8 cellular contexts compared by ENCODE assay signal in genomic region chr3:130111185-130111864, GRCh38. TPM values are rescaled to one million over a fixed set of nuclear protein-coding genes. Genes with fewer than 3 reads are reported as not detected.
DNase-seq lines count a peak whose midpoint lies in the region; ATAC-seq and TF ChIP-seq lines count a peak whose summit lies in the region.

No MANE protein-coding gene starts in this region.

- H3K9ac ChIP-seq in liver (ENCODE audit: low read depth in 1 of 2, low read length in 2 of 2) = peak overlapping the region in 1 of 2 donors; percentile 27

- H3K27ac ChIP-seq in C4-2B (peak overlapping the region; percentile 54), liver (ENCODE audit: low read depth in 1 of 2, low read length in 2 of 2) (peak overlapping the region; percentile 57 to 66)

- DNase-seq in NCI-H748 (lab: John Stamatoyannopoulos, UW; ENCODE audit: unreplicated experiment) = peak; percentile 98
- DNase-seq in activated CD4-positive, alpha-beta T cell treated with anti-CD3 and anti-CD28 coated beads, Interleukin-2, amount 50 U/mL, for 4 hours = peak; percentile 99
- DNase-seq in dermis blood vessel endothelial cell = peak; percentile 99
- peak; percentile 99 for DNase-seq in stimulated activated CD4-positive, alpha-beta T cell treated with anti-CD3 and anti-CD28 coated beads, Interleukin-4, amount 100 ng/mL, for 1 hour

- under 1% methylated on average over 54 of the region's 54 CpGs for WGBS in liver

- TF ChIP-seq CTCF in C4-2B (conservative IDR thresholded peaks at IDR 0.05) (no peak), liver (IDR thresholded peaks at IDR 0.05; ENCODE audit: low read depth, low read length, missing input control) (no peak)

- no peak for TF ChIP-seq RAD21 in liver (IDR thresholded peaks at IDR 0.05)

- no peaks in the 10 kb centered on the region for H3K9me3 ChIP-seq in liver (ENCODE audit: control insufficient read depth in 4 of 4, low read length in 3 of 4)

- H3K27me3 ChIP-seq in liver (ENCODE audit: control insufficient read depth in 4 of 4, insufficient read depth in 4 of 4, low read length in 3 of 4) = no peaks in the 10 kb centered on the region

- H3K36me3 ChIP-seq in liver (ENCODE audit: control insufficient read depth in 4 of 4, insufficient read depth in 3 of 4, low read depth in 1 of 4, low read length in 3 of 4) = no peaks in the 10 kb centered on the region

- peaks cover 2 to 9% (median 4%) of the 10 kb centered on the region in 4 donors for H3K4me1 ChIP-seq in liver (ENCODE audit: control insufficient read depth in 4 of 4, insufficient read depth in 4 of 4, low read length in 3 of 4)

- peak overlapping the region; percentile 81 to 83 (median 83) for H3K4me3 ChIP-seq in liver (ENCODE audit: low read depth in 1 of 3, low read length in 3 of 3)

- peak; percentile 100 for ATAC-seq in GM19395 (IDR thresholded peaks at IDR 0.05; ENCODE audit: unreplicated experiment)
- peak; percentile 70 for ATAC-seq in HG03558 (IDR thresholded peaks at IDR 0.05; ENCODE audit: extremely low read depth, unreplicated experiment)

TF ChIP-seq in liver, 16 proteins besides CTCF, POLR2A, EP300 and RAD21:
- no peak for TF ChIP-seq FOXA2 (IDR thresholded peaks at IDR 0.05)
- TF ChIP-seq GABPA (IDR thresholded peaks at IDR 0.05 in 1 of 2, conservative IDR thresholded peaks at IDR 0.05 in 1 of 2) = peak in 1 of 2 donors; percentile 68
- TF ChIP-seq REST (IDR thresholded peaks at IDR 0.05) = no peak
- TF ChIP-seq ATF3 (IDR thresholded peaks at IDR 0.05) = no peak
- TF ChIP-seq SP1 (IDR thresholded peaks at IDR 0.05) = peak; percentile 79
- no peak for TF ChIP-seq MAX (IDR thresholded peaks at IDR 0.05)
- TF ChIP-seq HNF4A (conservative IDR thresholded peaks at IDR 0.05) = no peak
- TF ChIP-seq RXRA (IDR thresholded peaks at IDR 0.05) = peak in 1 of 2 donors; percentile 44
- peak in 1 of 2 donors; percentile 45 for TF ChIP-seq EGR1 (IDR thresholded peaks at IDR 0.05; ENCODE audit: low read depth in 2 of 2)
- peak; percentile 91 for TF ChIP-seq YY1 (IDR thresholded peaks at IDR 0.05)
- TF ChIP-seq JUND (IDR thresholded peaks at IDR 0.05) = no peak
- peak; percentile 11 for TF ChIP-seq FOXA1 (IDR thresholded peaks at IDR 0.05)
- no peak for TF ChIP-seq ZBTB33 (IDR thresholded peaks at IDR 0.05)
- no peak for TF ChIP-seq TAF1 (conservative IDR thresholded peaks at IDR 0.05)
- TF ChIP-seq NR2F2 (IDR thresholded peaks at IDR 0.05) = no peak
- no peak for TF ChIP-seq HNF4G (IDR thresholded peaks at IDR 0.05)
TF ChIP-seq in liver: peak in this region for 6.

RNA-seq across cellular contexts. Expression of gene ALG1L2, which starts 29.7 kb away (rescaled TPM):
- total RNA-seq in dermis blood vessel endothelial cell = not detected in 2 replicates
- not detected for total RNA-seq in liver
- polyA plus RNA-seq in liver = not detected

Comparison
In these comparisons a context has a peak if more than half of its experiments do, and no peak if none do; other contexts are left out.
1. Peak in every context shown above with its lines: DNase-seq, ATAC-seq, H3K4me3 ChIP-seq and H3K27ac ChIP-seq.